Comparison of ENCODE assay signal across 8 cellular contexts in the genomic region with DNA sequence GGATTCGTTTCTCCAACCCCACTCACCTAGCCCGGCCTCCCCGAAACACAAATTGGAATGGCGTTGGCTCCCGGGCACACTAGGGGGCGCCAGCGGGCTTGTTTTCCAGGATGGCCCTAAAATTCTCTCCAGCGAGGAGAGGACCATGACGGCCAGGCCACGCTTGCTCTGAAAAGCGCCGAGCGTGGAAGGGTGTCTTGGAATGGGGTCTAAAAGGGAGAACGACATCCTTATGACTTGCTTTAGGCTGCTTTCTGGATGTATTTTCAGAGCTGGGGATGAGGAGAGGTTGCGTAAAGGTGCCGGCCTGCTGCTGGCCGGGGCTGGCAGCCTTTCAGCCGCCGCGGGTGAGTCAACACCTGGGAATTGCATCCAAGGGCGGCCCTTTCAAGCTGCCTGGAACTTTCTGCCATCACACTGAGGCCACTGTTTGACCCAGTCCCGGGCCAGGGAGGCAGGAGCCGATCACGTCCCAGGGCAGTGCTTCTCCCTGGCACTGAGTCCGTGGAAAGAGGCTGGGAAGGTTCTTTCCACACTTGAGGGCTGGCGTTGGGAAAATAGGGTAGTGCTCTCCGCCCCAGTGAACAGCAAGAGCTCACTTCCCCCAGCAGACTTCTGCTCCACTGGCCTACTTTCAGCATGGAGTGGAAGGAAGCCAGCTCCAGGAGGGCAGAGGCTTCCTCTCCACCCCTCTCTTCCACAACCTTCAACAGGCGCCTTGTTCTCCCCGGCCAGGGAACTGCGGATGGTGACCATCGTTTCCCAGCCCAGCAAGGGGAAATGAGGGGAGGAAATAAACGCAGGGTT.
DNase-seq lines count a peak whose midpoint lies in the region; ATAC-seq and TF ChIP-seq lines count a peak whose summit lies in the region.

No MANE protein-coding gene starts in this region.

- ATAC-seq in HG02840 (IDR thresholded peaks at IDR 0.05; ENCODE audit: low FRiP score, unreplicated experiment), result peak; percentile 65
- no peak for ATAC-seq in GM18517 (IDR thresholded peaks at IDR 0.05; ENCODE audit: unreplicated experiment)

- no CpG with 5 or more reads among the region's 32 CpGs for WGBS in iPS DF 6.9 (ENCODE audit: insufficient coverage, insufficient read length)

- H3K27ac ChIP-seq in iPS DF 6.9 (ENCODE audit: low read length), result no peak overlapping the region

- peaks cover 6% of the 10 kb centered on the region for H3K27me3 Mint-ChIP-seq in brain

- DNase-seq in GM04504 (ENCODE audit: low read depth) (peak; percentile 77), NCI-H2081 (lab: John Stamatoyannopoulos, UW) (peak; percentile 83 to 89), UCSD-AML1 (lab: John Stamatoyannopoulos, UW; ENCODE audit: unreplicated experiment) (peak; percentile 88), iPS DF 6.9 (ENCODE audit: low read depth, low spot score) (no peak), skeletal muscle cell (ENCODE audit: low read depth) (peak; percentile 90)

- H3K27ac Mint-ChIP-seq in brain, result peak overlapping the region; percentile 53 to 90 (median 78)

- peaks cover 3% of the 10 kb centered on the region; the same call in 1 of the 2 replicates for H3K4me1 ChIP-seq in iPS DF 6.9 (ENCODE audit: control insufficient read depth, insufficient read depth, low read length)

- H3K4me3 ChIP-seq in iPS DF 6.9 (ENCODE audit: low read length), result peak overlapping the region; percentile 25; the same call in 1 of the 2 replicates
- H3K4me3 ChIP-seq in skeletal muscle cell (ENCODE audit: low read depth, low read length), result peak overlapping the region; percentile 38

- H3K4me3 Mint-ChIP-seq in brain, result peak overlapping the region; percentile 57 to 78 (median 72)

- no peaks in the 10 kb centered on the region for H3K27me3 ChIP-seq in iPS DF 6.9 (ENCODE audit: control insufficient read depth, insufficient read depth, low read length)

- peaks cover 16% of the 10 kb centered on the region for H3K4me1 Mint-ChIP-seq in brain

- H3K9me3 ChIP-seq in iPS DF 6.9 (ENCODE audit: control insufficient read depth, insufficient read depth, low read length), result no peaks in the 10 kb centered on the region

- H3K36me3 Mint-ChIP-seq in brain, result peaks cover 8% of the 10 kb centered on the region

- peaks cover 12 to 34% (median 19%) of the 10 kb centered on the region in 5 experiments for H3K9me3 Mint-ChIP-seq in brain

- peak; percentile 94 to 97 for TF ChIP-seq CTCF in brain (conservative IDR thresholded peaks at IDR 0.05)

- H3K36me3 ChIP-seq in iPS DF 6.9 (ENCODE audit: control insufficient read depth, insufficient read depth, low read length), result no peaks in the 10 kb centered on the region
